In the genomic region with DNA sequence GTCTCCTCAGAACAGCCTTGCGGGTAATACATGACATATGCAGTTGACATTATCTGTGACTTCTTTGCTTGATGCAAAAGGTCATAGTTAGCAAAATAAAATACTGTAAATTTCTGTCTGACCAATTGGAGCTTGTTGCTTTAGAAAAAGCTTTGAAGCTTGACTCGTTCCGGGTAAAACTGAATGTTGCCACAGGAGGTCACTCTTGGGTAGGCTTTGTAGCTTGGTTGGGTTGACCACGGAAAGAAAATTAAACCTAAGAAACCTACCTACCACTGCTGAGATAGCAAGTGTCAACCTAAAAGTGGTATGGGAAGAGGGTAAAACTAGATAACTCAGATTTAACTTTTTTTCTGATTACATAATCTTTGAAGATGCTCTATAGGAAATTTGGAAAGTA, we compare ENCODE assay signal across 8 cellular contexts. TPM values are rescaled to one million over a fixed set of nuclear protein-coding genes. Genes with fewer than 3 reads are reported as not detected.
A peak's percentile ranks its signal among the peaks of the same experiment; 100 is the strongest.
DNase-seq lines count a peak whose midpoint lies in the region; ATAC-seq lines count a peak whose summit lies in the region.

No MANE protein-coding gene starts in this region.

- H3K9me3 Mint-ChIP-seq in activated T-cell treated with anti-CD3 and anti-CD28 coated beads, Interleukin-2, amount 50 U/mL, for 4 hours, result no peaks in the 10 kb centered on the region

- H3K36me3 Mint-ChIP-seq in activated T-cell treated with anti-CD3 and anti-CD28 coated beads, Interleukin-2, amount 50 U/mL, for 4 hours (ENCODE audit: insufficient read depth), result peaks cover 1% of the 10 kb centered on the region

- DNase-seq in DMS153 treated with DMSO at 0.1 percent for 48 hours (lab: John Stamatoyannopoulos, UW; ENCODE audit: unreplicated experiment) (peak; percentile 3), DMS153 (lab: John Stamatoyannopoulos, UW) (no peak), NCI-H1105 (lab: John Stamatoyannopoulos, UW) (peak; percentile 23), globus pallidus (ENCODE audit: low spot score) (peak; percentile 33)
- peak; percentile 17 for DNase-seq in activated T-cell treated with anti-CD3 and anti-CD28 coated beads, Interleukin-2, amount 50 U/mL, for 4 hours
- DNase-seq in stimulated activated CD4-positive, alpha-beta T cell treated with anti-CD3 and anti-CD28 coated beads, Interleukin-2, amount 100 ng/mL, for 24 hours, result peak; percentile 17 to 25

- H3K4me1 Mint-ChIP-seq in activated T-cell treated with anti-CD3 and anti-CD28 coated beads, Interleukin-2, amount 50 U/mL, for 4 hours (ENCODE audit: low read depth), result no peaks in the 10 kb centered on the region

- no peak overlapping the region for H3K4me3 Mint-ChIP-seq in activated T-cell treated with anti-CD3 and anti-CD28 coated beads, Interleukin-2, amount 50 U/mL, for 4 hours

- ATAC-seq in GM19452 (IDR thresholded peaks at IDR 0.05; ENCODE audit: unreplicated experiment), result peak; percentile 58
- no peak for ATAC-seq in activated T-cell treated with anti-CD3 and anti-CD28 coated beads, Interleukin-2, amount 50 U/mL, for 4 hours
- ATAC-seq in HG02588 (IDR thresholded peaks at IDR 0.05; ENCODE audit: unreplicated experiment), result no peak

- H3K27me3 Mint-ChIP-seq in activated T-cell treated with anti-CD3 and anti-CD28 coated beads, Interleukin-2, amount 50 U/mL, for 4 hours (ENCODE audit: low read depth), result no peaks in the 10 kb centered on the region

RNA-seq across cellular contexts. Expression of a gene that starts 23.2 kb away (rescaled TPM):
- total RNA-seq in activated T-cell treated with anti-CD3 and anti-CD28 coated beads, Interleukin-2, amount 50 U/mL, for 4 hours, result 10 to 100 TPM; 71.7 to 84.8 (median 74.2) TPM

RNA-seq across cellular contexts. Expression of a gene that starts 52.4 kb away (rescaled TPM):
- total RNA-seq in activated T-cell treated with anti-CD3 and anti-CD28 coated beads, Interleukin-2, amount 50 U/mL, for 4 hours, result under 1 TPM in 1 of 3 donors, not detected in 2; 0.24 TPM
